In the genomic region with DNA sequence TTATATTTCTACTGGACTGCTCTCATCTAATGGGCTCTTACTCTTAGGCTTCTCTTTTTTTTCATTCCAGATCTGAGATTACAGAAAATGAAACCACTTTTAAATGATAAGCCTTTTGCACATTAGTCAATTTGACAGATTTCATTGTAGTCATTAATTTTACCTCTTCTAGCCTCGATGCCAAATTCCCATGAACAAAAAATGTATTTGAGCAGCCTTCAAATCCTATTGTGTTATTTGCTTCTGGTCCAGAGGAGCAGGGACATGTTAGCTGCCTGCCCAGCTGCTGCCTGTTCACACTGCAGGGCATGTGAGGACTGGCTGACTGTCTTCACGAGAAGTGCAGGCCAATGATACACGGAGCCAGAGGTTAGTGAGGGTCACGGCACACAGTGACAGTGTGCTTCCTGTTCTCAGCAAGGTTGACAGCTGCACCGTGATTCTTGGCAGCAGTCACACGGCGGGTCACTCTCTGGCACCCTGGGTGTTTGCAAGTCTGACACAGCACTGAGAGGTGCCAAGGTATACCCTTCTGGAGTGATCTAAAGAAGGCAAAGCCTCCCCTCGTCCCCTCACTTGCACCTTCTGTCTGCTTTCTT, we compare ENCODE assay signal across 8 cellular contexts. TPM values are rescaled to one million over a fixed set of nuclear protein-coding genes. Genes with fewer than 3 reads are reported as not detected.
DNase-seq lines count a peak whose midpoint lies in the region; ATAC-seq and TF ChIP-seq lines count a peak whose summit lies in the region.

No MANE protein-coding gene starts in this region.

- H3K27ac Mint-ChIP-seq in dendritic cell treated with granulocyte-macrophage colony-stimulating factor and Interleukin-4, amounts not matched to agents 40 ng/mL and 50 ng/mL, for 4 days, result peak overlapping the region; percentile 22
- peak overlapping the region; percentile 47 to 91 (median 74) for H3K27ac Mint-ChIP-seq in naive thymus-derived CD8-positive, alpha-beta T cell
- no peak overlapping the region for H3K27ac Mint-ChIP-seq in HFFc6

- H3K36me3 Mint-ChIP-seq in dendritic cell treated with granulocyte-macrophage colony-stimulating factor and Interleukin-4, amounts not matched to agents 40 ng/mL and 50 ng/mL, for 4 days (ENCODE audit: low read depth), result peaks cover 36% of the 10 kb centered on the region
- peaks cover 0 to 55% (median 16%) of the 10 kb centered on the region in 3 donors for H3K36me3 Mint-ChIP-seq in naive thymus-derived CD8-positive, alpha-beta T cell
- no peaks in the 10 kb centered on the region for H3K36me3 Mint-ChIP-seq in HFFc6 (ENCODE audit: low read depth)

- H3K9me3 Mint-ChIP-seq in dendritic cell treated with granulocyte-macrophage colony-stimulating factor and Interleukin-4, amounts not matched to agents 40 ng/mL and 50 ng/mL, for 4 days, result no peaks in the 10 kb centered on the region
- H3K9me3 Mint-ChIP-seq in naive thymus-derived CD8-positive, alpha-beta T cell, result no peaks in the 10 kb centered on the region
- no peaks in the 10 kb centered on the region for H3K9me3 Mint-ChIP-seq in HFFc6

- H3K27me3 ChIP-seq in HAP-1 (ENCODE audit: low read depth), result no peaks in the 10 kb centered on the region

- ATAC-seq in HG03280 (IDR thresholded peaks at IDR 0.05; ENCODE audit: unreplicated experiment), result peak; percentile 61
- peak; percentile 35 to 73 for ATAC-seq in naive thymus-derived CD8-positive, alpha-beta T cell

- H3K36me3 ChIP-seq in HAP-1 (replicated peaks), result no peaks in the 10 kb centered on the region

- in situ Hi-C loops in HAP-1 (cut with MboI; ENCODE audit: low sequenced_read_pairs), result no loop called here

- no peak overlapping the region for H3K4me3 ChIP-seq in HAP-1

- POLR2A ChIA-PET in naive thymus-derived CD8-positive, alpha-beta T cell (lab: Charles Lee), result interaction anchor here (0.5 kb wide), 1 partner anchor 45 kb away, joined by 3 read pairs; no protein-coding TSS in a partner anchor

- H3K4me1 ChIP-seq in HAP-1, result no peaks in the 10 kb centered on the region; the same call in 1 of the 2 replicates

- TF ChIP-seq CTCF in HFFc6 (IDR thresholded peaks at IDR 0.05), result no peak

- intact Hi-C loops in dendritic cell treated with granulocyte-macrophage colony-stimulating factor and Interleukin-4, amounts not matched to agents 40 ng/mL and 50 ng/mL, for 4 days (cut with micrococcal nuclease), result loop anchor here (5.0 kb wide), 1 partner anchor 36 kb away; no protein-coding TSS in a partner anchor

- H3K4me1 Mint-ChIP-seq in dendritic cell treated with granulocyte-macrophage colony-stimulating factor and Interleukin-4, amounts not matched to agents 40 ng/mL and 50 ng/mL, for 4 days (ENCODE audit: low read depth), result peaks cover 12% of the 10 kb centered on the region
- H3K4me1 Mint-ChIP-seq in naive thymus-derived CD8-positive, alpha-beta T cell, result peaks cover 19 to 36% (median 28%) of the 10 kb centered on the region in 4 donors
- H3K4me1 Mint-ChIP-seq in HFFc6 (ENCODE audit: low read depth), result peaks cover 6% of the 10 kb centered on the region; the same call in 1 of the 2 replicates

- no peaks in the 10 kb centered on the region for H3K27me3 Mint-ChIP-seq in dendritic cell treated with granulocyte-macrophage colony-stimulating factor and Interleukin-4, amounts not matched to agents 40 ng/mL and 50 ng/mL, for 4 days
- H3K27me3 Mint-ChIP-seq in naive thymus-derived CD8-positive, alpha-beta T cell, result no peaks in the 10 kb centered on the region
- H3K27me3 Mint-ChIP-seq in HFFc6 (ENCODE audit: insufficient read depth), result no peaks in the 10 kb centered on the region; the same call in 1 of the 2 replicates

- DNase-seq in stimulated activated naive CD4-positive, alpha-beta T cell treated with Interleukin-2 at 50 U/mL for 16 hours (lab: John Stamatoyannopoulos, UW), result peak; percentile 7
- DNase-seq in stimulated activated naive CD4-positive, alpha-beta T cell (lab: John Stamatoyannopoulos, UW), result no peak
- DNase-seq in SHP77 (lab: John Stamatoyannopoulos, UW) (peak; percentile 87 to 92), HFFc6 (no peak), HAP-1 (ENCODE audit: low spot score in 2 of 2) (no peak)
- peak in 3 of 10 donors; percentile 5 to 21 (median 16) for DNase-seq in naive thymus-derived CD8-positive, alpha-beta T cell

- no peak overlapping the region for H3K4me3 Mint-ChIP-seq in dendritic cell treated with granulocyte-macrophage colony-stimulating factor and Interleukin-4, amounts not matched to agents 40 ng/mL and 50 ng/mL, for 4 days
- peak overlapping the region in 6 of 10 donors; percentile 10 to 81 (median 34) for H3K4me3 Mint-ChIP-seq in naive thymus-derived CD8-positive, alpha-beta T cell
- H3K4me3 Mint-ChIP-seq in HFFc6, result no peak overlapping the region

- H3K9me3 ChIP-seq in HAP-1, result no peaks in the 10 kb centered on the region

RNA-seq across cellular contexts. Expression of gene KAT2B, which starts 40.8 kb away (rescaled TPM):
- total RNA-seq in naive thymus-derived CD8-positive, alpha-beta T cell, result 10 to 100 TPM; 52.0 to 60.2 TPM
- 1 to 10 TPM; 2.9 to 5.9 (median 2.9) TPM for polyA plus RNA-seq in naive thymus-derived CD8-positive, alpha-beta T cell
- total RNA-seq in HFFc6 (2021; fragmentation: NEBNext Ultra II Directional; extraction: Animal tissue kit (Norgen Biotek cat#: 25700)), result 10 to 100 TPM in 4 of 6 experiments, 1 to 10 TPM in 2; 8.3 to 17.3 (median 12.5) TPM

Comparison
In these comparisons a context has a peak if more than half of its experiments do, and no peak if none do; other contexts are left out.
1. DNase-seq: peak in stimulated activated naive CD4-positive, alpha-beta T cell treated with Interleukin-2 at 50 U/mL for 16 hours (single experiment) and SHP77 (2 of 2); none in stimulated activated naive CD4-positive, alpha-beta T cell (0 of 6), HFFc6 (single experiment) and HAP-1 (0 of 2).
2. H3K4me3 Mint-ChIP-seq: peak in naive thymus-derived CD8-positive, alpha-beta T cell (6 of 10); none in dendritic cell treated with granulocyte-macrophage colony-stimulating factor and Interleukin-4, amounts not matched to agents 40 ng/mL and 50 ng/mL, for 4 days (single experiment) and HFFc6 (single experiment).